ENCODE assay signal across 1 cellular context in genomic region chr17:44362056-44362355, GRCh38.
TF ChIP-seq lines count a peak whose summit lies in the region.

No MANE protein-coding gene starts in this region.

TF ChIP-seq in SK-N-SH treated with all-trans-retinoic acid at 6 μM for 48 hours, 23 proteins besides CTCF, POLR2A, EP300 and RAD21 (continued from another document):
- no peak for TF ChIP-seq PATZ1 (CRISPR knock-in tag; IDR thresholded peaks at IDR 0.05; ENCODE audit: borderline replicate concordance)
- no peak for TF ChIP-seq ZNF70 (CRISPR knock-in tag; IDR thresholded peaks at IDR 0.05)
- no peak for TF ChIP-seq TCF4 (CRISPR knock-in tag; IDR thresholded peaks at IDR 0.05; ENCODE audit: borderline replicate concordance)
- TF ChIP-seq ZFP3 (CRISPR knock-in tag; IDR thresholded peaks at IDR 0.05) = no peak
- no peak for TF ChIP-seq BACH2 (CRISPR knock-in tag; IDR thresholded peaks at IDR 0.05; ENCODE audit: borderline replicate concordance)
- TF ChIP-seq CSRNP3 (CRISPR knock-in tag; IDR thresholded peaks at IDR 0.05) = no peak
- TF ChIP-seq ZFP30 (CRISPR knock-in tag; IDR thresholded peaks at IDR 0.05) = no peak
- no peak for TF ChIP-seq SNAI2 (CRISPR knock-in tag; IDR thresholded peaks at IDR 0.05)
